Comparison of ENCODE assay signal across 14 cellular contexts in genomic region chr6:41256383-41256782, GRCh38. TPM values are rescaled to one million over a fixed set of nuclear protein-coding genes. Genes with fewer than 3 reads are reported as not detected.
DNase-seq lines count a peak whose midpoint lies in the region; ATAC-seq, FAIRE-seq and TF ChIP-seq lines count a peak whose summit lies in the region.
"Had no signal": no experiment of that assay in that cellular context is flagged by ENCODE, and none has a peak within 500 bp of the region (broad histone marks: within the 10 kb centered on the region; RNA-seq: fewer than 3 reads in every experiment).

No MANE protein-coding gene starts in this region.

- BruUV-seq in GM12878 (replicated peaks; lab: Mats Ljungman, UMichigan), result no TSS peak

- peaks cover 3% of the 10 kb centered on the region; the same call in 2 of the 3 replicates for H3K9me3 ChIP-seq in GM12878 (replicated peaks; ENCODE audit: control insufficient read depth, insufficient read depth, low read length)

- DNase-seq in GM12865 (ENCODE audit: low read depth), result peak; percentile 77
- peak; percentile 51 for DNase-seq in GM12878 (ENCODE audit: low read depth, low spot score)
- DNase-seq in SW480 (ENCODE audit: low spot score), result no peak
- no peak for DNase-seq in dedifferentiated amniotic fluid mesenchymal stem cell (ENCODE audit: extremely low spot score)
- DNase-seq in AG08396 (ENCODE audit: low spot score), result no peak
- DNase-seq: activated T-cell treated with anti-CD3 and anti-CD28 coated beads, Interleukin-2, amount 50 U/mL, for 24 hours; NCI-H510A had no signal

- RAD21 ChIA-PET in GM12878 (lab: Charles Lee; ENCODE audit: unreplicated experiment), result interaction anchor here (1.2 kb wide), 1 partner anchor 35 kb away, joined by 4 read pairs; no protein-coding TSS in a partner anchor

- peak overlapping the region; percentile 72 for H3K4me2 ChIP-seq in GM12878 (ENCODE audit: control insufficient read depth, insufficient read depth)

- POLR2A ChIA-PET in GM12878 (lab: Charles Lee), result interaction anchor here (0.6 kb wide), 3 partner anchors 15 to 173 kb away, joined by 3 to 4 read pairs (median 4); partner anchors contain the start of gene TREML4

- H3K79me2 ChIP-seq in GM12878 (ENCODE audit: control insufficient read depth, insufficient read depth, low read length), result no peaks in the 10 kb centered on the region

- intact Hi-C loops in GM12878 (cut with micrococcal nuclease; ENCODE audit: unreplicated experiment), result no loop called here

- H3K4me3 ChIP-seq in GM12865 (ENCODE audit: low read depth, low read length) (no peak overlapping the region), GM12878 (no peak overlapping the region)

- in situ Hi-C loops in GM12878 (cut with MboI), result no loop called here

- H2AFZ ChIP-seq in GM12878 (ENCODE audit: control insufficient read depth, low read depth, low read length), result no peak overlapping the region

- SMC1A ChIA-PET in GM12878 (lab: Charles Lee; ENCODE audit: uncharacterized antibody, unreplicated experiment), result no interaction called here

- no peak for TF ChIP-seq RAD21 in GM12878 (IDR thresholded peaks at IDR 0.05; ENCODE audit: insufficient read depth, low read depth, low read length)

- ATAC-seq in GM21360 (IDR thresholded peaks at IDR 0.05; ENCODE audit: unreplicated experiment) (peak; percentile 78), HG03103 (IDR thresholded peaks at IDR 0.05; ENCODE audit: low read depth, unreplicated experiment) (peak; percentile 85), GM12878 (peak; percentile 68), HG03571 (IDR thresholded peaks at IDR 0.05; ENCODE audit: unreplicated experiment) (no peak)
- ATAC-seq: Right ventricle myocardium inferior had no signal

- peaks cover 19% of the 10 kb centered on the region for H3K4me1 ChIP-seq in GM12878 (ENCODE audit: control insufficient read depth, insufficient read depth, low read length)

- TF ChIP-seq POLR2A in GM12878 (IDR thresholded peaks at IDR 0.05; ENCODE audit: low read depth, low read length), result no peak

- WGBS in GM12878 (ENCODE audit: insufficient coverage, insufficient replicate concordance, low lambda C conversion rate, missing lambda C conversion rate), result 0% methylated on average over 1 of the region's 1 CpG

- H3K27ac ChIP-seq in GM12878 (ENCODE audit: control insufficient read depth, insufficient read depth), result no peak overlapping the region

- TF ChIP-seq EP300 in GM12878 (IDR thresholded peaks at IDR 0.05; ENCODE audit: borderline replicate concordance in 1 of 2, control insufficient read depth in 1 of 2, low read depth in 2 of 2, low read length in 2 of 2), result no peak

- CTCF ChIA-PET in GM12878 (lab: Yijun Ruan, JAX), result interaction anchor here (1.4 kb wide), 1 partner anchor 73 kb away, joined by 3 read pairs; no protein-coding TSS in a partner anchor

- no peak overlapping the region for H3K9ac ChIP-seq in GM12878 (ENCODE audit: control insufficient read depth, insufficient read depth, low read length)

- H3K36me3 ChIP-seq in GM12878 (ENCODE audit: control insufficient read depth in 2 of 2, insufficient read depth in 2 of 2, low read length in 1 of 2), result no peaks in the 10 kb centered on the region

- TF ChIP-seq CTCF in GM12865 (IDR thresholded peaks at IDR 0.05; ENCODE audit: insufficient read depth, low read depth, low read length, missing control alignments) (no peak), GM12878 (IDR thresholded peaks at IDR 0.05 in 2 of 3, conservative IDR thresholded peaks at IDR 0.05 in 1 of 3; ENCODE audit: control insufficient read depth in 2 of 3, extremely low read depth in 1 of 3, insufficient read depth in 1 of 3, low read depth in 3 of 3, low read length in 3 of 3) (no peak)

- peak; percentile 76 for FAIRE-seq in GM12878 (lab: Jason Lieb, UNC)
- FAIRE-seq: endothelial cell of umbilical vein had no signal

- H3K27me3 ChIP-seq in GM12878 (replicated peaks in 1 of 2; ENCODE audit: control insufficient read depth in 2 of 2, insufficient read depth in 2 of 2, low read length in 1 of 2), result no peaks in the 10 kb centered on the region

- no peaks in the 10 kb centered on the region for H4K20me1 ChIP-seq in GM12878 (ENCODE audit: control insufficient read depth, insufficient read depth)

TF ChIP-seq in GM12878, 131 proteins besides CTCF, POLR2A, EP300 and RAD21 (continues in another document):
- no peak for TF ChIP-seq ZNF384 (IDR thresholded peaks at IDR 0.05; ENCODE audit: borderline replicate concordance, low read depth, low read length)
- peak; percentile 82 for TF ChIP-seq RUNX3 (IDR thresholded peaks at IDR 0.05; ENCODE audit: low read length)
- TF ChIP-seq NFIC (IDR thresholded peaks at IDR 0.05; ENCODE audit: low read depth, low read length), result 0 out of 2 replicates have a peak, but pooled peaks have one; percentile 27

RNA-seq across cellular contexts. Expression of gene TREML4, which starts 28.2 kb away (rescaled TPM):
- 0.15 TPM in 1 of 2 replicates, not detected in the other for total RNA-seq in GM12878 (2013; cell fraction: nucleolus; rRNA removed)
- total RNA-seq in GM12878 (2014; rRNA removed) (not detected in 2 replicates), GM12878 (2014; rRNA removed; fragmentation: Illumina TruSeq; extraction: Trizol) (not detected in 2 replicates), GM12878 (2021) (not detected in 2 replicates)
- polyA plus RNA-seq in GM12878 (2011; ENCODE audit: low read depth), result not detected
- polyA plus RNA-seq in GM12878 (2011; rRNA removed) (0.03 TPM in 1 of 2 replicates, not detected in the other), GM12878 (2014; fragmentation: Illumina TruSeq; extraction: Trizol) (not detected in 2 replicates), GM12878 (2014; fragmentation: Nextera tagmentation; extraction: Ambion mirVana) (not detected), GM12878 (2014; rRNA removed) (not detected in 2 replicates), GM12878 (2016; fragmentation: Nextera tagmentation; extraction: Ambion mirVana) (not detected)
- polyA plus RNA-seq in GM12878 (2011; cell fraction: cytosol; rRNA removed), result not detected in 2 replicates
- polyA plus RNA-seq in GM12878 (2011; cell fraction: nucleus; rRNA removed), result not detected in 2 replicates
- polyA plus RNA-seq in GM12878 (2012), result not detected in 2 replicates
- not detected in 2 replicates for polyA minus RNA-seq in GM12878 (2011; rRNA and poly(A)+ RNA removed)
- not detected in 2 replicates for polyA minus RNA-seq in GM12878 (2011; cell fraction: cytosol; rRNA and poly(A)+ RNA removed)
- polyA minus RNA-seq in GM12878 (2011; cell fraction: nucleus; rRNA and poly(A)+ RNA removed), result not detected in 2 replicates
- total RNA-seq: bronchial epithelial cell, endothelial cell of umbilical vein, renal cortical epithelial cell, Right ventricle myocardium inferior had no signal
- polyA plus RNA-seq: endothelial cell of umbilical vein had no signal

RNA-seq across cellular contexts. Expression of gene TREM1, which starts 30.1 kb away (rescaled TPM):
- 9.0 and 10.7 TPM in 2 replicates for total RNA-seq in GM12878 (2013; cell fraction: nucleolus; rRNA removed)
- total RNA-seq in GM12878 (2014; rRNA removed) (not detected in 2 replicates), GM12878 (2014; rRNA removed; fragmentation: Illumina TruSeq; extraction: Trizol) (0.09 and 0.23 TPM in 2 replicates), GM12878 (2021) (0.44 and 0.77 TPM in 2 replicates)
- polyA plus RNA-seq in GM12878 (2011; ENCODE audit: low read depth), result 1.00 TPM
- polyA plus RNA-seq in GM12878 (2011; rRNA removed) (1.6 and 2.6 TPM in 2 replicates), GM12878 (2014; fragmentation: Illumina TruSeq; extraction: Trizol) (0.35 TPM in 1 of 2 replicates, not detected in the other), GM12878 (2014; fragmentation: Nextera tagmentation; extraction: Ambion mirVana) (under 1 TPM; 0.11 to 0.69 TPM), GM12878 (2014; rRNA removed) (0.19 and 0.20 TPM in 2 replicates), GM12878 (2016; fragmentation: Nextera tagmentation; extraction: Ambion mirVana) (under 1 TPM in 1 of 2 experiments, not detected in 1; 0.12 TPM)
- 2.5 and 3.0 TPM in 2 replicates for polyA plus RNA-seq in GM12878 (2011; cell fraction: cytosol; rRNA removed)
- 1.1 and 1.4 TPM in 2 replicates for polyA plus RNA-seq in GM12878 (2011; cell fraction: nucleus; rRNA removed)
- polyA plus RNA-seq in GM12878 (2012), result 0.51 and 0.74 TPM in 2 replicates
- polyA minus RNA-seq in GM12878 (2011; rRNA and poly(A)+ RNA removed), result 1.6 and 2.6 TPM in 2 replicates
- not detected in 2 replicates for polyA minus RNA-seq in GM12878 (2011; cell fraction: cytosol; rRNA and poly(A)+ RNA removed)
- 0.77 and 0.85 TPM in 2 replicates for polyA minus RNA-seq in GM12878 (2011; cell fraction: nucleus; rRNA and poly(A)+ RNA removed)
- total RNA-seq: endothelial cell of umbilical vein, renal cortical epithelial cell had no signal
- polyA plus RNA-seq: endothelial cell of umbilical vein had no signal

RNA-seq across cellular contexts. Expression of gene TREML2, which starts 55.4 kb away (rescaled TPM):
- total RNA-seq in GM12878 (2013; cell fraction: nucleolus; rRNA removed), result 21.1 and 21.6 TPM in 2 replicates
- total RNA-seq in GM12878 (2014; rRNA removed) (9.1 and 11.0 TPM in 2 replicates), GM12878 (2014; rRNA removed; fragmentation: Illumina TruSeq; extraction: Trizol) (6.1 and 6.6 TPM in 2 replicates), GM12878 (2021) (6.8 and 8.2 TPM in 2 replicates)
- 3.5 TPM for polyA plus RNA-seq in GM12878 (2011; ENCODE audit: low read depth)
- polyA plus RNA-seq in GM12878 (2011; rRNA removed) (1.2 and 1.7 TPM in 2 replicates), GM12878 (2014; fragmentation: Illumina TruSeq; extraction: Trizol) (5.9 and 9.0 TPM in 2 replicates), GM12878 (2014; fragmentation: Nextera tagmentation; extraction: Ambion mirVana) (under 1 TPM; 0.49 to 0.79 TPM), GM12878 (2014; rRNA removed) (7.0 and 7.2 TPM in 2 replicates), GM12878 (2016; fragmentation: Nextera tagmentation; extraction: Ambion mirVana) (1 to 10 TPM; 7.4 to 7.7 TPM)
- 1.9 and 2.3 TPM in 2 replicates for polyA plus RNA-seq in GM12878 (2011; cell fraction: cytosol; rRNA removed)
- polyA plus RNA-seq in GM12878 (2011; cell fraction: nucleus; rRNA removed), result 1.3 and 1.4 TPM in 2 replicates
- polyA plus RNA-seq in GM12878 (2012), result 5.2 and 14.1 TPM in 2 replicates
- 1.8 and 2.3 TPM in 2 replicates for polyA minus RNA-seq in GM12878 (2011; rRNA and poly(A)+ RNA removed)
- 0.31 and 0.40 TPM in 2 replicates for polyA minus RNA-seq in GM12878 (2011; cell fraction: cytosol; rRNA and poly(A)+ RNA removed)
- 0.24 and 0.57 TPM in 2 replicates for polyA minus RNA-seq in GM12878 (2011; cell fraction: nucleus; rRNA and poly(A)+ RNA removed)
- total RNA-seq: bronchial epithelial cell, endothelial cell of umbilical vein, renal cortical epithelial cell had no signal
- polyA plus RNA-seq: endothelial cell of umbilical vein had no signal

Comparison
In these comparisons a context has a peak if more than half of its experiments do, and no peak if none do; other contexts are left out.
1. DNase-seq: peak in GM12865 (single experiment) and GM12878 (single experiment); none in SW480 (single experiment), dedifferentiated amniotic fluid mesenchymal stem cell (single experiment) and AG08396 (single experiment).